1 cellular context compared by ENCODE assay signal in the genomic region with DNA sequence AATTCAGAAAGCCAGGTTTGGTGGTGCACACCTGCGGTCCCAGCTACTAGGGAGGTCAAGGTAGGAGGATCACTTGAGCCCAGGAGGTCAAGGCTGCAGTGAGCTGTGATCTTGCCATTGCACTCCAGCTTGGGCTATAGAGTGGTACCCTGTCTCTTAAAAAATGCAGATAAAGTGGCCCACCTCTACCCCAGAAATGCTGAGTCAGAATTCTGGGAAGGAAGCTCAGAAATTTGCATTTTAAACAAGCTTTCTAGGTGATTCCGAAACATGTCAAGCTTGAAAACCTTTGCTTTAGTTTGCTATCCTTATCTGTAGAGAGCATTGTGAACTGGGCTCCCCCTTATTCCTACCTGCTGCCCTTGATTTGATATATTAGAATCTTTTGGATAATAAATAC.
TF ChIP-seq lines count a peak whose summit lies in the region.

No MANE protein-coding gene starts in this region.

TF ChIP-seq in K562, 482 proteins besides CTCF, POLR2A, EP300 and RAD21:
- TF ChIP-seq LARP7 (IDR thresholded peaks at IDR 0.05) (no peak), CBX5 (IDR thresholded peaks at IDR 0.05; ENCODE audit: borderline replicate concordance, low read depth) (no peak), PYGO2 (tag; IDR thresholded peaks at IDR 0.05) (no peak), MAFG (tag; conservative IDR thresholded peaks at IDR 0.05) (peak; percentile 53), ZNF316 (IDR thresholded peaks at IDR 0.05) (peak; percentile 74), ELF1 (tag; IDR thresholded peaks at IDR 0.05) (no peak), STAT5B (CRISPR knock-in tag; IDR thresholded peaks at IDR 0.05) (no peak), HSF4 (CRISPR knock-in tag; IDR thresholded peaks at IDR 0.05; ENCODE audit: borderline replicate concordance) (no peak), ZNF583 (CRISPR knock-in tag; IDR thresholded peaks at IDR 0.05) (no peak), XRCC3 (IDR thresholded peaks at IDR 0.05) (no peak), FOXA1 (IDR thresholded peaks at IDR 0.05; ENCODE audit: borderline replicate concordance) (no peak), ZNF239 (CRISPR knock-in tag; IDR thresholded peaks at IDR 0.05) (no peak), NONO (IDR thresholded peaks at IDR 0.05; ENCODE audit: low read depth in 2 of 2, low read length in 1 of 2) (no peak), MAFF (IDR thresholded peaks at IDR 0.05; ENCODE audit: low read length) (peak; percentile 61), ZSCAN32 (CRISPR knock-in tag; IDR thresholded peaks at IDR 0.05) (no peak), MAFK (IDR thresholded peaks at IDR 0.05; ENCODE audit: low read length) (peak; percentile 51; the same call in 1 of the 2 replicates), C11orf30 (IDR thresholded peaks at IDR 0.05; ENCODE audit: low read depth) (peak; percentile 53; the same call in 1 of the 2 replicates), PHB (CRISPR knock-in tag; IDR thresholded peaks at IDR 0.05) (no peak), HLTF (IDR thresholded peaks at IDR 0.05) (no peak), SRSF9 (IDR thresholded peaks at IDR 0.05; ENCODE audit: borderline replicate concordance, low read depth, low read length) (no peak), ADNP (tag; IDR thresholded peaks at IDR 0.05) (no peak)
- TF ChIP-seq, protein P1, sequence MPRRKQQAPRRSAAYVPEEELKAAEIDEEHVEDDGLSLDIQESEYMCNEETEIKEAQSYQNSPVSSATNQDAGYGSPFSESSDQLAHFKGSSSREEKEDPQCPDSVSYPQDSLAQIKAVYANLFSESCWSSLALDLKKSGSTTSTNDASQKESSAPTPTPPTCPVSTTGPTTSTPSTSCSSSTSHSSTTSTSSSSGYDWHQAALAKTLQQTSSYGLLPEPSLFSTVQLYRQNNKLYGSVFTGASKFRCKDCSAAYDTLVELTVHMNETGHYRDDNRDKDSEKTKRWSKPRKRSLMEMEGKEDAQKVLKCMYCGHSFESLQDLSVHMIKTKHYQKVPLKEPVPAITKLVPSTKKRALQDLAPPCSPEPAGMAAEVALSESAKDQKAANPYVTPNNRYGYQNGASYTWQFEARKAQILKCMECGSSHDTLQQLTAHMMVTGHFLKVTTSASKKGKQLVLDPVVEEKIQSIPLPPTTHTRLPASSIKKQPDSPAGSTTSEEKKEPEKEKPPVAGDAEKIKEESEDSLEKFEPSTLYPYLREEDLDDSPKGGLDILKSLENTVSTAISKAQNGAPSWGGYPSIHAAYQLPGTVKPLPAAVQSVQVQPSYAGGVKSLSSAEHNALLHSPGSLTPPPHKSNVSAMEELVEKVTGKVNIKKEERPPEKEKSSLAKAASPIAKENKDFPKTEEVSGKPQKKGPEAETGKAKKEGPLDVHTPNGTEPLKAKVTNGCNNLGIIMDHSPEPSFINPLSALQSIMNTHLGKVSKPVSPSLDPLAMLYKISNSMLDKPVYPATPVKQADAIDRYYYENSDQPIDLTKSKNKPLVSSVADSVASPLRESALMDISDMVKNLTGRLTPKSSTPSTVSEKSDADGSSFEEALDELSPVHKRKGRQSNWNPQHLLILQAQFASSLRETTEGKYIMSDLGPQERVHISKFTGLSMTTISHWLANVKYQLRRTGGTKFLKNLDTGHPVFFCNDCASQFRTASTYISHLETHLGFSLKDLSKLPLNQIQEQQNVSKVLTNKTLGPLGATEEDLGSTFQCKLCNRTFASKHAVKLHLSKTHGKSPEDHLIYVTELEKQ (CRISPR knock-in tag; IDR thresholded peaks at IDR 0.05): no peak
- TF ChIP-seq, protein P2, sequence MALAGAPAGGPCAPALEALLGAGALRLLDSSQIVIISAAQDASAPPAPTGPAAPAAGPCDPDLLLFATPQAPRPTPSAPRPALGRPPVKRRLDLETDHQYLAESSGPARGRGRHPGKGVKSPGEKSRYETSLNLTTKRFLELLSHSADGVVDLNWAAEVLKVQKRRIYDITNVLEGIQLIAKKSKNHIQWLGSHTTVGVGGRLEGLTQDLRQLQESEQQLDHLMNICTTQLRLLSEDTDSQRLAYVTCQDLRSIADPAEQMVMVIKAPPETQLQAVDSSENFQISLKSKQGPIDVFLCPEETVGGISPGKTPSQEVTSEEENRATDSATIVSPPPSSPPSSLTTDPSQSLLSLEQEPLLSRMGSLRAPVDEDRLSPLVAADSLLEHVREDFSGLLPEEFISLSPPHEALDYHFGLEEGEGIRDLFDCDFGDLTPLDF (CRISPR knock-in tag; IDR thresholded peaks at IDR 0.05): no peak
- TF ChIP-seq, protein P3, sequence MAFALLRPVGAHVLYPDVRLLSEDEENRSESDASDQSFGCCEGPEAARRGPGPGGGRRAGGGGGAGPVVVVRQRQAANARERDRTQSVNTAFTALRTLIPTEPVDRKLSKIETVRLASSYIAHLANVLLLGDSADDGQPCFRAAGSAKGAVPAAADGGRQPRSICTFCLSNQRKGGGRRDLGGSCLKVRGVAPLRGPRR (CRISPR knock-in tag; IDR thresholded peaks at IDR 0.05): no peak
- TF ChIP-seq, protein P4, sequence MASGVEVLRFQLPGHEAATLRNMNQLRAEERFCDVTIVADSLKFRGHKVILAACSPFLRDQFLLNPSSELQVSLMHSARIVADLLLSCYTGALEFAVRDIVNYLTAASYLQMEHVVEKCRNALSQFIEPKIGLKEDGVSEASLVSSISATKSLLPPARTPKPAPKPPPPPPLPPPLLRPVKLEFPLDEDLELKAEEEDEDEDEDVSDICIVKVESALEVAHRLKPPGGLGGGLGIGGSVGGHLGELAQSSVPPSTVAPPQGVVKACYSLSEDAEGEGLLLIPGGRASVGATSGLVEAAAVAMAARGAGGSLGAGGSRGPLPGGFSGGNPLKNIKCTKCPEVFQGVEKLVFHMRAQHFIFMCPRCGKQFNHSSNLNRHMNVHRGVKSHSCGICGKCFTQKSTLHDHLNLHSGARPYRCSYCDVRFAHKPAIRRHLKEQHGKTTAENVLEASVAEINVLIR (CRISPR knock-in tag; IDR thresholded peaks at IDR 0.05): no peak
- TF ChIP-seq, protein P5, sequence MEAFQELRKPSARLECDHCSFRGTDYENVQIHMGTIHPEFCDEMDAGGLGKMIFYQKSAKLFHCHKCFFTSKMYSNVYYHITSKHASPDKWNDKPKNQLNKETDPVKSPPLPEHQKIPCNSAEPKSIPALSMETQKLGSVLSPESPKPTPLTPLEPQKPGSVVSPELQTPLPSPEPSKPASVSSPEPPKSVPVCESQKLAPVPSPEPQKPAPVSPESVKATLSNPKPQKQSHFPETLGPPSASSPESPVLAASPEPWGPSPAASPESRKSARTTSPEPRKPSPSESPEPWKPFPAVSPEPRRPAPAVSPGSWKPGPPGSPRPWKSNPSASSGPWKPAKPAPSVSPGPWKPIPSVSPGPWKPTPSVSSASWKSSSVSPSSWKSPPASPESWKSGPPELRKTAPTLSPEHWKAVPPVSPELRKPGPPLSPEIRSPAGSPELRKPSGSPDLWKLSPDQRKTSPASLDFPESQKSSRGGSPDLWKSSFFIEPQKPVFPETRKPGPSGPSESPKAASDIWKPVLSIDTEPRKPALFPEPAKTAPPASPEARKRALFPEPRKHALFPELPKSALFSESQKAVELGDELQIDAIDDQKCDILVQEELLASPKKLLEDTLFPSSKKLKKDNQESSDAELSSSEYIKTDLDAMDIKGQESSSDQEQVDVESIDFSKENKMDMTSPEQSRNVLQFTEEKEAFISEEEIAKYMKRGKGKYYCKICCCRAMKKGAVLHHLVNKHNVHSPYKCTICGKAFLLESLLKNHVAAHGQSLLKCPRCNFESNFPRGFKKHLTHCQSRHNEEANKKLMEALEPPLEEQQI (IDR thresholded peaks at IDR 0.05): no peak
- TF ChIP-seq, protein P6, sequence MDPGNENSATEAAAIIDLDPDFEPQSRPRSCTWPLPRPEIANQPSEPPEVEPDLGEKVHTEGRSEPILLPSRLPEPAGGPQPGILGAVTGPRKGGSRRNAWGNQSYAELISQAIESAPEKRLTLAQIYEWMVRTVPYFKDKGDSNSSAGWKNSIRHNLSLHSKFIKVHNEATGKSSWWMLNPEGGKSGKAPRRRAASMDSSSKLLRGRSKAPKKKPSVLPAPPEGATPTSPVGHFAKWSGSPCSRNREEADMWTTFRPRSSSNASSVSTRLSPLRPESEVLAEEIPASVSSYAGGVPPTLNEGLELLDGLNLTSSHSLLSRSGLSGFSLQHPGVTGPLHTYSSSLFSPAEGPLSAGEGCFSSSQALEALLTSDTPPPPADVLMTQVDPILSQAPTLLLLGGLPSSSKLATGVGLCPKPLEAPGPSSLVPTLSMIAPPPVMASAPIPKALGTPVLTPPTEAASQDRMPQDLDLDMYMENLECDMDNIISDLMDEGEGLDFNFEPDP (CRISPR knock-in tag; IDR thresholded peaks at IDR 0.05): no peak
- TF ChIP-seq, protein P7, sequence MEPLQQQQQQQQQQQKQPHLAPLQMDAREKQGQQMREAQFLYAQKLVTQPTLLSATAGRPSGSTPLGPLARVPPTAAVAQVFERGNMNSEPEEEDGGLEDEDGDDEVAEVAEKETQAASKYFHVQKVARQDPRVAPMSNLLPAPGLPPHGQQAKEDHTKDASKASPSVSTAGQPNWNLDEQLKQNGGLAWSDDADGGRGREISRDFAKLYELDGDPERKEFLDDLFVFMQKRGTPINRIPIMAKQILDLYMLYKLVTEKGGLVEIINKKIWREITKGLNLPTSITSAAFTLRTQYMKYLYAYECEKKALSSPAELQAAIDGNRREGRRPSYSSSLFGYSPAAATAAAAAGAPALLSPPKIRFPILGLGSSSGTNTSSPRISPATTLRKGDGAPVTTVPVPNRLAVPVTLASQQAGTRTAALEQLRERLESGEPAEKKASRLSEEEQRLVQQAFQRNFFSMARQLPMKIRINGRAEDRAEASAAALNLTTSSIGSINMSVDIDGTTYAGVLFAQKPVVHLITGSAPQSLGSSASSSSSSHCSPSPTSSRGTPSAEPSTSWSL (CRISPR knock-in tag; IDR thresholded peaks at IDR 0.05; ENCODE audit: borderline replicate concordance): no peak
